ENCODE assay signal across 8 cellular contexts in the genomic region with DNA sequence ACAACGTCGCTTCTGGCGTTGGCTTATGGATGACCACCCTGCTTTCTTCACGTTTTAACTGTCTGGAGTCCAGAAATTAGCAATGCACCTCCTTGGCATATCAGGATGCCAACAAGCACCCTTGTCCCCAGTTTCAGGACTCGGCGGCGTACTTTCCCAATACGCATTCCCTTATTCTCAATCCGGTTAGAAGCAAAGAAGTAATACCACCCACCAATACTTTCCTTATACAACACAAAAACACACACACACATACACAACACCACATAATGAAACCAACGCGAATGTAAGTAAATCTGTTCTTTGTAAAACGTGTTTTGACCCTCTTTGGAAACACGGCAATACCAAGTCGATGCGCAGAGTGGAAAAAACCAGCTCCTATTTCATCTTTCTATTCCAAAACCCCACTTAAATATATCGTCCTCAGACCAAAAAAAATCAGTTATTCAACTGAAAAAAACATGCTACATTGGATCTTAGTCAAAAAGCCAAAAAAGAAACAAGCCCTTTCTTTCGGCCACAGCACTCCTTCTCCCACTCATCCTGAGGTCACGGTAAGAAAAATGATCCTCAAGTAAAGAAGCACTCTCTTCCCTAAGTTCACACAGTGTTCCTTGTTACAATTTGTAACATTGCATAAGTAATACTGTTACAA. TPM values are rescaled to one million over a fixed set of nuclear protein-coding genes. Genes with fewer than 3 reads are reported as not detected.
A peak's percentile ranks its signal among the peaks of the same experiment; 100 is the strongest.
DNase-seq lines count a peak whose midpoint lies in the region; ATAC-seq and TF ChIP-seq lines count a peak whose summit lies in the region.

No MANE protein-coding gene starts in this region.

- no peaks in the 10 kb centered on the region for H3K9me3 Mint-ChIP-seq in Calu3 (ENCODE audit: low read depth, unreplicated experiment)
- no peaks in the 10 kb centered on the region for H3K9me3 Mint-ChIP-seq in activated naive CD4-positive, alpha-beta T cell treated with anti-CD3 and anti-CD28 coated beads, Interleukin-2, amount 50 U/mL, for 24 hours
- peaks cover 6% of the 10 kb centered on the region for H3K9me3 Mint-ChIP-seq in progenitor cell of endocrine pancreas (ENCODE audit: low read depth)

- peak; percentile 28 for ATAC-seq in GM19455 (IDR thresholded peaks at IDR 0.05; ENCODE audit: unreplicated experiment)

- CTCF ChIA-PET in Calu3 (lab: Charles Lee): interaction anchor here (0.8 to 3.4 kb wide), 5 partner anchors 11 to 116 kb away, joined by 3 to 40 read pairs (median 10); partner anchors contain the start of gene DHX8

- intact Hi-C loops in Calu3 (cut with micrococcal nuclease; ENCODE audit: unreplicated experiment): loop anchor here (1.0 kb wide), 1 partner anchor 21 kb away; no protein-coding TSS in a partner anchor

- DNase-seq in Calu3 (peak; percentile 60), HT1080 (ENCODE audit: low read depth) (peak; percentile 95), NOMO-1 treated with dmso at 0.1 percent for 144 hours (lab: John Stamatoyannopoulos, UW; ENCODE audit: unreplicated experiment) (peak; percentile 45), glomerular endothelial cell (ENCODE audit: extremely low read depth, low read depth, low spot score) (peak; percentile 81), progenitor cell of endocrine pancreas (ENCODE audit: low spot score, unreplicated experiment) (no peak), T-helper 9 cell (no peak)

- H3K27ac Mint-ChIP-seq in Calu3 (ENCODE audit: unreplicated experiment): peak overlapping the region; percentile 100
- H3K27ac Mint-ChIP-seq in activated naive CD4-positive, alpha-beta T cell treated with anti-CD3 and anti-CD28 coated beads, Interleukin-2, amount 50 U/mL, for 24 hours: peak overlapping the region; percentile 100
- H3K27ac Mint-ChIP-seq in progenitor cell of endocrine pancreas: peak overlapping the region; percentile 100

- H3K4me3 Mint-ChIP-seq in Calu3 (ENCODE audit: low read depth, unreplicated experiment): peak overlapping the region; percentile 85
- peak overlapping the region; percentile 86 for H3K4me3 Mint-ChIP-seq in activated naive CD4-positive, alpha-beta T cell treated with anti-CD3 and anti-CD28 coated beads, Interleukin-2, amount 50 U/mL, for 24 hours
- peak overlapping the region; percentile 79 for H3K4me3 Mint-ChIP-seq in progenitor cell of endocrine pancreas (ENCODE audit: low read depth)

- TF ChIP-seq CTCF in Calu3 (IDR thresholded peaks at IDR 0.05; ENCODE audit: unreplicated experiment): no peak
- TF ChIP-seq CTCF in progenitor cell of endocrine pancreas (IDR thresholded peaks at IDR 0.05; ENCODE audit: unreplicated experiment): no peak

- H3K27me3 Mint-ChIP-seq in Calu3 (ENCODE audit: unreplicated experiment) (peaks cover 9% of the 10 kb centered on the region), progenitor cell of endocrine pancreas (no peaks in the 10 kb centered on the region)
- H3K27me3 Mint-ChIP-seq in activated naive CD4-positive, alpha-beta T cell treated with anti-CD3 and anti-CD28 coated beads, Interleukin-2, amount 50 U/mL, for 24 hours: no peaks in the 10 kb centered on the region

- H3K36me3 Mint-ChIP-seq in Calu3 (ENCODE audit: insufficient read depth, unreplicated experiment) (peaks cover 57% of the 10 kb centered on the region), progenitor cell of endocrine pancreas (ENCODE audit: insufficient read depth) (peaks cover 3% of the 10 kb centered on the region)
- no peaks in the 10 kb centered on the region for H3K36me3 Mint-ChIP-seq in activated naive CD4-positive, alpha-beta T cell treated with anti-CD3 and anti-CD28 coated beads, Interleukin-2, amount 50 U/mL, for 24 hours

- H3K4me1 Mint-ChIP-seq in Calu3 (ENCODE audit: low read depth, unreplicated experiment): peaks cover 37% of the 10 kb centered on the region
- H3K4me1 Mint-ChIP-seq in activated naive CD4-positive, alpha-beta T cell treated with anti-CD3 and anti-CD28 coated beads, Interleukin-2, amount 50 U/mL, for 24 hours: peaks cover 61% of the 10 kb centered on the region
- H3K4me1 Mint-ChIP-seq in progenitor cell of endocrine pancreas (ENCODE audit: low read depth): peaks cover 15% of the 10 kb centered on the region

- BruUV-seq in Calu3 (replicated peaks; lab: Mats Ljungman, UMichigan): TSS peak; percentile 98

RNA-seq across cellular contexts. Expression of gene ARL4D, which starts 31.1 kb away (rescaled TPM):
- total RNA-seq in Calu3 (2022): 3.4 TPM in 2 replicates
- 5.7 and 8.9 TPM in 2 replicates for total RNA-seq in HT1080 (2014; rRNA removed; shearing (Covaris generic))
- polyA plus RNA-seq in HT1080 (2015; cell fraction: cytosol; rRNA removed): 6.7 and 7.0 TPM in 2 replicates
- polyA plus RNA-seq in HT1080 (2015; cell fraction: nucleus; rRNA removed): 5.7 and 7.5 TPM in 2 replicates
- 0.97 and 2.1 TPM in 2 replicates for total RNA-seq in glomerular endothelial cell
- 4.9 and 5.9 TPM in 2 replicates for total RNA-seq in progenitor cell of endocrine pancreas

Comparison
In these comparisons a context has a peak if more than half of its experiments do, and no peak if none do; other contexts are left out.
1. DNase-seq: peak in Calu3 (single experiment), HT1080 (single experiment), NOMO-1 treated with dmso at 0.1 percent for 144 hours (single experiment) and glomerular endothelial cell (single experiment); none in progenitor cell of endocrine pancreas (single experiment) and T-helper 9 cell (single experiment).
2. Peak in every context shown above with its lines, with median percentiles within 50 percentile points of each other: H3K27ac Mint-ChIP-seq and H3K4me3 Mint-ChIP-seq.